ENCODE assay signal across 12 cellular contexts in the genomic region with DNA sequence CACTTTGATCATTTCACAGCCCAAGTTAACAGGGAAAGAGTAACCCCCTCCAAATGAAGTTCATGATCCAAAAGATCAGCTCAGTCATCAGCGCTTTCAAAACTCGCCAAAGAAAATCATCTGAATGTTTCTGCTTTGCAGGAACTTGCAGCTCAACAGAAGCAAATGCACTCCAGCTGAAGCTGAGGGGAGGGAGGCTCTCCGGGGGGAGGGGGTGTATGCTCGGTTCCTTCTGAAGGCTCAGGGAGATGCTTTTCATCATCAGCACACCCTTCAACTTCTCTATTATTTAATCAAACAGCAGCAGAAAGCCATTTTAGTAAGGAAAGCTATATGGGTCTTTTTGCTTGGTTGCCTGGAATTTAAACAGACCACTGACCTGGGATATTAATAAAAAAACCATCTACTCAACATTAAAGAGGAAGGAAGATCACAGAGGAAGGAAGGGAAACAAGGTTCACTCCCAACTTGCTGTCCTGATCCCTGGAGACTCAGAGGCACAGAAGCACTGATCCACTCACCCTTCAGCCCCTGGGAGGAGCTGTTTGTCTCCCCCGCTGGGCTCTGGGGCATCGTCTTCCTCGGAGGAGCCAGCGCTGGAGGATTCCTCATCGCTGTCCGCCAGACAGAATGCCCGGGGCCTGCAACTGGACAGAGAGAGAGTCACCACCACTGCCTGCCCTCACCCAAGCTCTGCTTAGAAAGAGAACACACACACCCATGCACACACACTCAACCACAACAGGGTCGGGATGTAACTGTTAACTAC. TPM values are rescaled to one million over a fixed set of nuclear protein-coding genes. Genes with fewer than 3 reads are reported as not detected.
DNase-seq lines count a peak whose midpoint lies in the region; ATAC-seq and TF ChIP-seq lines count a peak whose summit lies in the region.
"Had no signal": no experiment of that assay in that cellular context is flagged by ENCODE, and none has a peak within 500 bp of the region (broad histone marks: within the 10 kb centered on the region; RNA-seq: fewer than 3 reads in every experiment).

No MANE protein-coding gene starts in this region.

- TF ChIP-seq CTCF in WTC11 (IDR thresholded peaks at IDR 0.05), result no peak
- TF ChIP-seq CTCF in spleen (IDR thresholded peaks at IDR 0.05 in 8 of 11, conservative IDR thresholded peaks at IDR 0.05 in 3 of 11), result no peak
- TF ChIP-seq CTCF in GM10266 (IDR thresholded peaks at IDR 0.05; ENCODE audit: control insufficient read depth, insufficient read depth, low read depth, missing control alignments), result no peak

- TF ChIP-seq POLR2A in spleen (IDR thresholded peaks at IDR 0.05), result no peak

- intact Hi-C loops in spleen (cut with DNase I; ENCODE audit: low total_unique reads), result no loop called here

- 70 to 78% (median 72%) methylated on average over 12 of the region's 12 CpGs for WGBS in spleen, 5 donors

- H3K27ac ChIP-seq in spleen, result peak overlapping the region; percentile 43 to 90 (median 81)

- peaks cover 24% of the 10 kb centered on the region for H3K4me1 Mint-ChIP-seq in WTC11
- H3K4me1 Mint-ChIP-seq: CD4-positive, CD25-positive, alpha-beta regulatory T cell had no signal

- no peaks in the 10 kb centered on the region for H3K27me3 ChIP-seq in spleen (replicated peaks in 1 of 7)

- ATAC-seq in WTC11 (peak; percentile 43), GM21515 (IDR thresholded peaks at IDR 0.05; ENCODE audit: unreplicated experiment) (no peak)

- no peak overlapping the region for H3K4me3 ChIP-seq in spleen

- H3K9me3 Mint-ChIP-seq in WTC11, result no peaks in the 10 kb centered on the region
- H3K9me3 Mint-ChIP-seq: CD4-positive, CD25-positive, alpha-beta regulatory T cell had no signal

- DNase-seq in EL (peak; percentile 10), WTC11 (ENCODE audit: low spot score) (no peak), hippocampal formation (lab: John Stamatoyannopoulos, UW) (peak; percentile 25 to 38), spleen (no peak), GM10266 (ENCODE audit: extremely low spot score) (no peak), kidney glomerular epithelial cell (lab: John Stamatoyannopoulos, UW) (no peak), NOMO-1 treated with DMSO at 0.1 percent for 48 hours (lab: John Stamatoyannopoulos, UW; ENCODE audit: unreplicated experiment) (no peak)
- DNase-seq: CD4-positive, CD25-positive, alpha-beta regulatory T cell; NCI-H1436; stimulated activated CD8-positive, alpha-beta memory T cell treated with anti-CD3 and anti-CD28 coated beads, Interleukin-4, amount 100 ng/mL, for 48 hours had no signal

- peaks cover 0 to 91% (median 15%) of the 10 kb centered on the region in 6 donors for H3K36me3 ChIP-seq in spleen

- POLR2A ChIA-PET in WTC11 (lab: Charles Lee), result interaction anchor here (0.8 kb wide), 1 partner anchor 44 kb away, joined by 3 read pairs; no protein-coding TSS in a partner anchor

- H3K9me3 ChIP-seq in spleen, result no peaks in the 10 kb centered on the region

- no peak overlapping the region for H3K4me3 Mint-ChIP-seq in WTC11
- H3K4me3 Mint-ChIP-seq: activated naive CD8-positive, alpha-beta T cell; CD4-positive, CD25-positive, alpha-beta regulatory T cell had no signal

- H3K27me3 Mint-ChIP-seq in WTC11 (ENCODE audit: low read depth), result no peaks in the 10 kb centered on the region
- H3K27me3 Mint-ChIP-seq: activated naive CD8-positive, alpha-beta T cell; CD4-positive, CD25-positive, alpha-beta regulatory T cell had no signal

- no peak overlapping the region for H3K27ac Mint-ChIP-seq in WTC11
- H3K27ac Mint-ChIP-seq: activated naive CD8-positive, alpha-beta T cell had no signal

- H3K4me1 ChIP-seq in spleen, result peaks cover 24 to 83% (median 51%) of the 10 kb centered on the region in 6 donors

- H3K36me3 Mint-ChIP-seq in WTC11, result peaks cover 18% of the 10 kb centered on the region
- H3K36me3 Mint-ChIP-seq: activated naive CD8-positive, alpha-beta T cell had no signal

- CTCF ChIA-PET in WTC11 (lab: Charles Lee), result interaction anchor here (0.9 to 1.5 kb wide), 6 partner anchors 21 to 137 kb away, joined by 3 to 5 read pairs (median 4); partner anchors contain the start of gene TEX2

TF ChIP-seq in WTC11, 78 proteins besides CTCF, POLR2A, EP300 and RAD21 (continues in another document):
- TF ChIP-seq, protein P1, sequence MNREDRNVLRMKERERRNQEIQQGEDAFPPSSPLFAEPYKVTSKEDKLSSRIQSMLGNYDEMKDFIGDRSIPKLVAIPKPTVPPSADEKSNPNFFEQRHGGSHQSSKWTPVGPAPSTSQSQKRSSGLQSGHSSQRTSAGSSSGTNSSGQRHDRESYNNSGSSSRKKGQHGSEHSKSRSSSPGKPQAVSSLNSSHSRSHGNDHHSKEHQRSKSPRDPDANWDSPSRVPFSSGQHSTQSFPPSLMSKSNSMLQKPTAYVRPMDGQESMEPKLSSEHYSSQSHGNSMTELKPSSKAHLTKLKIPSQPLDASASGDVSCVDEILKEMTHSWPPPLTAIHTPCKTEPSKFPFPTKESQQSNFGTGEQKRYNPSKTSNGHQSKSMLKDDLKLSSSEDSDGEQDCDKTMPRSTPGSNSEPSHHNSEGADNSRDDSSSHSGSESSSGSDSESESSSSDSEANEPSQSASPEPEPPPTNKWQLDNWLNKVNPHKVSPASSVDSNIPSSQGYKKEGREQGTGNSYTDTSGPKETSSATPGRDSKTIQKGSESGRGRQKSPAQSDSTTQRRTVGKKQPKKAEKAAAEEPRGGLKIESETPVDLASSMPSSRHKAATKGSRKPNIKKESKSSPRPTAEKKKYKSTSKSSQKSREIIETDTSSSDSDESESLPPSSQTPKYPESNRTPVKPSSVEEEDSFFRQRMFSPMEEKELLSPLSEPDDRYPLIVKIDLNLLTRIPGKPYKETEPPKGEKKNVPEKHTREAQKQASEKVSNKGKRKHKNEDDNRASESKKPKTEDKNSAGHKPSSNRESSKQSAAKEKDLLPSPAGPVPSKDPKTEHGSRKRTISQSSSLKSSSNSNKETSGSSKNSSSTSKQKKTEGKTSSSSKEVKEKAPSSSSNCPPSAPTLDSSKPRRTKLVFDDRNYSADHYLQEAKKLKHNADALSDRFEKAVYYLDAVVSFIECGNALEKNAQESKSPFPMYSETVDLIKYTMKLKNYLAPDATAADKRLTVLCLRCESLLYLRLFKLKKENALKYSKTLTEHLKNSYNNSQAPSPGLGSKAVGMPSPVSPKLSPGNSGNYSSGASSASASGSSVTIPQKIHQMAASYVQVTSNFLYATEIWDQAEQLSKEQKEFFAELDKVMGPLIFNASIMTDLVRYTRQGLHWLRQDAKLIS (CRISPR knock-in tag; IDR thresholded peaks at IDR 0.05; ENCODE audit: borderline replicate concordance), result no peak
- no peak for TF ChIP-seq RELA (CRISPR knock-in tag; IDR thresholded peaks at IDR 0.05; ENCODE audit: borderline replicate concordance)
- TF ChIP-seq, protein P2, sequence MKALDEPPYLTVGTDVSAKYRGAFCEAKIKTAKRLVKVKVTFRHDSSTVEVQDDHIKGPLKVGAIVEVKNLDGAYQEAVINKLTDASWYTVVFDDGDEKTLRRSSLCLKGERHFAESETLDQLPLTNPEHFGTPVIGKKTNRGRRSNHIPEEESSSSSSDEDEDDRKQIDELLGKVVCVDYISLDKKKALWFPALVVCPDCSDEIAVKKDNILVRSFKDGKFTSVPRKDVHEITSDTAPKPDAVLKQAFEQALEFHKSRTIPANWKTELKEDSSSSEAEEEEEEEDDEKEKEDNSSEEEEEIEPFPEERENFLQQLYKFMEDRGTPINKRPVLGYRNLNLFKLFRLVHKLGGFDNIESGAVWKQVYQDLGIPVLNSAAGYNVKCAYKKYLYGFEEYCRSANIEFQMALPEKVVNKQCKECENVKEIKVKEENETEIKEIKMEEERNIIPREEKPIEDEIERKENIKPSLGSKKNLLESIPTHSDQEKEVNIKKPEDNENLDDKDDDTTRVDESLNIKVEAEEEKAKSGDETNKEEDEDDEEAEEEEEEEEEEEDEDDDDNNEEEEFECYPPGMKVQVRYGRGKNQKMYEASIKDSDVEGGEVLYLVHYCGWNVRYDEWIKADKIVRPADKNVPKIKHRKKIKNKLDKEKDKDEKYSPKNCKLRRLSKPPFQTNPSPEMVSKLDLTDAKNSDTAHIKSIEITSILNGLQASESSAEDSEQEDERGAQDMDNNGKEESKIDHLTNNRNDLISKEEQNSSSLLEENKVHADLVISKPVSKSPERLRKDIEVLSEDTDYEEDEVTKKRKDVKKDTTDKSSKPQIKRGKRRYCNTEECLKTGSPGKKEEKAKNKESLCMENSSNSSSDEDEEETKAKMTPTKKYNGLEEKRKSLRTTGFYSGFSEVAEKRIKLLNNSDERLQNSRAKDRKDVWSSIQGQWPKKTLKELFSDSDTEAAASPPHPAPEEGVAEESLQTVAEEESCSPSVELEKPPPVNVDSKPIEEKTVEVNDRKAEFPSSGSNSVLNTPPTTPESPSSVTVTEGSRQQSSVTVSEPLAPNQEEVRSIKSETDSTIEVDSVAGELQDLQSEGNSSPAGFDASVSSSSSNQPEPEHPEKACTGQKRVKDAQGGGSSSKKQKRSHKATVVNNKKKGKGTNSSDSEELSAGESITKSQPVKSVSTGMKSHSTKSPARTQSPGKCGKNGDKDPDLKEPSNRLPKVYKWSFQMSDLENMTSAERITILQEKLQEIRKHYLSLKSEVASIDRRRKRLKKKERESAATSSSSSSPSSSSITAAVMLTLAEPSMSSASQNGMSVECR (CRISPR knock-in tag; IDR thresholded peaks at IDR 0.05; ENCODE audit: borderline replicate concordance), result no peak
- TF ChIP-seq E2F5 (CRISPR knock-in tag; IDR thresholded peaks at IDR 0.05), result no peak
- no peak for TF ChIP-seq FOXK1 (CRISPR knock-in tag; IDR thresholded peaks at IDR 0.05)

RNA-seq across cellular contexts. Expression of gene ERN1, which starts 24.6 kb away (rescaled TPM):
- total RNA-seq in WTC11 (2021) (6.5 to 8.6 TPM (median 7.6 TPM) in 3 replicates), spleen (10 to 100 TPM; 34.5 to 65.4 (median 47.2) TPM)
- 1 to 10 TPM; 3.1 to 6.2 (median 3.7) TPM for polyA plus RNA-seq in spleen

Comparison
In these comparisons a context has a peak if more than half of its experiments do, and no peak if none do; other contexts are left out.
1. DNase-seq: peak in EL (single experiment) and hippocampal formation (2 of 2); none in WTC11 (single experiment), spleen (single experiment), GM10266 (single experiment), kidney glomerular epithelial cell (single experiment) and NOMO-1 treated with DMSO at 0.1 percent for 48 hours (single experiment).